Comparison of ENCODE assay signal across 8 cellular contexts in the genomic region with DNA sequence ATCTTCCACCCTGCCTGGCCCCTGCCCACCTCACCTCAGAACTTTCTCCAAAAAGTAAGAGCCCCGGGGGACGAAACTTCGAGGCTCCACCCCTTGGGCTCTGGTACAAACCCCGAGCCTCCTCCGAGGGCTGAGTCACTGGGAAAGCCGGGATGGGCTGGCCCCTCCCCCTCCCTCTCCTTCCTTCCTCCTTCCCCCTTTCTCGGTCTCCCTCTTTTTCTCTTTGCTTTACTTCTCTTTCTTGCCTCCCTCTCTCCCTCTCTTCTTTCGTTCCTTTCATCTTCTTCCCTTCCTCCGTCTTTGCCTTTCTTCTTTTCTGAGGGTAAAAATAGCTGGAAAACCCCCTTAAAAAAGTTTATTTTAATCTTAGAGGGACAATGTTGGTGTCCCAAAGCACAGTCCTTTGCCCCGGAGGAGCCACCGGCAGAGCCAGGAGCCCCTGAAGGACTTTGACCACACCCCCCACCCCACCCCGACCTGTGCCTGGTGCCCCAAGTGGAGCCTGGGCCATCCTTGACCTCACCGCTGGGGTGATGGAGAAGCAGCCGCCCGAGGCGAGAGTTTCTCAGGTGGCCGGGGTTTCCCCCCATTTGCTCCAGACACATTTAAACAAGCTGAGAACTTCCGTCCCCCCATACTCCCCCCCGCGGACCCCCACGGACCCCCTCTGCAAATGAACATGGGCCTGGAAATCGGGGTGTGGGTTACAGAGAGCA. TPM values are rescaled to one million over a fixed set of nuclear protein-coding genes. Genes with fewer than 3 reads are reported as not detected.
DNase-seq lines count a peak whose midpoint lies in the region; ATAC-seq and TF ChIP-seq lines count a peak whose summit lies in the region.

No MANE protein-coding gene starts in this region.

- CTCF ChIA-PET in PC-3 (lab: Charles Lee) = no interaction called here

- TF ChIP-seq CTCF in PC-3 (conservative IDR thresholded peaks at IDR 0.05; ENCODE audit: low read depth, low read length) (no peak), osteocyte (IDR thresholded peaks at IDR 0.05) (no peak)

- no TSS peak for BruUV-seq in PC-3 (replicated peaks; lab: Mats Ljungman, UMichigan)

- peak; percentile 56 for ATAC-seq in PC-3
- no peak for ATAC-seq in GM21526 (IDR thresholded peaks at IDR 0.05; ENCODE audit: low FRiP score, unreplicated experiment)

- H3K4me1 ChIP-seq in PC-3 (ENCODE audit: insufficient read depth, low read length) = peaks cover 15% of the 10 kb centered on the region
- H3K4me1 ChIP-seq in esophagus (ENCODE audit: control insufficient read depth in 2 of 2, insufficient read depth in 2 of 2, low read length in 1 of 2) = peaks cover 12 to 36% of the 10 kb centered on the region in 2 donors

- H3K9me3 ChIP-seq in PC-3 (ENCODE audit: low read length) (no peaks in the 10 kb centered on the region), esophagus (ENCODE audit: control insufficient read depth in 2 of 2, insufficient read depth in 1 of 2, low read depth in 1 of 2, low read length in 1 of 2) (no peaks in the 10 kb centered on the region)

- no peaks in the 10 kb centered on the region for H3K27me3 Mint-ChIP-seq in osteocyte (ENCODE audit: unreplicated experiment)

- no peaks in the 10 kb centered on the region for H3K36me3 Mint-ChIP-seq in osteocyte (ENCODE audit: unreplicated experiment)

- no peaks in the 10 kb centered on the region for H3K36me3 ChIP-seq in PC-3 (ENCODE audit: low read depth, low read length)
- H3K36me3 ChIP-seq in esophagus (ENCODE audit: control insufficient read depth in 2 of 2, insufficient read depth in 2 of 2, low read length in 1 of 2) = no peaks in the 10 kb centered on the region

- 11 to 27% methylated on average over 22 of the region's 22 CpGs for WGBS in esophagus, 2 donors

- intact Hi-C loops in PC-3 (cut with micrococcal nuclease) = no loop called here

- H3K27ac ChIP-seq in PC-3 (ENCODE audit: low read length) (no peak overlapping the region), esophagus (ENCODE audit: low read depth in 2 of 2, low read length in 1 of 2) (peak overlapping the region; percentile 81 to 83)

- no peaks in the 10 kb centered on the region for H3K79me2 ChIP-seq in PC-3 (ENCODE audit: low read length)

- H3K4me3 ChIP-seq in PC-3 (ENCODE audit: low read length) (0 out of 2 replicates have a peak overlapping the region, but pooled peaks have one; percentile 4), esophagus (ENCODE audit: low read depth in 1 of 2, low read length in 2 of 2) (no peak overlapping the region)

- peak overlapping the region; percentile 89 for H3K27ac Mint-ChIP-seq in osteocyte (ENCODE audit: unreplicated experiment)

- 0 out of 2 replicates have a peak overlapping the region, but pooled peaks have one; percentile 38 for H2AFZ ChIP-seq in PC-3 (ENCODE audit: low read length)

- H3K4me1 Mint-ChIP-seq in osteocyte (ENCODE audit: unreplicated experiment) = peaks cover 57% of the 10 kb centered on the region

- H3K4me2 ChIP-seq in PC-3 (ENCODE audit: low read length) = peak overlapping the region; percentile 65

- DNase-seq in EL = peak; percentile 85
- DNase-seq in PC-3 = peak; percentile 68
- no peak for DNase-seq in osteocyte (ENCODE audit: extremely low spot score, unreplicated experiment)
- DNase-seq in NCI-H1436 (lab: John Stamatoyannopoulos, UW) = no peak
- DNase-seq in NCI-H2081 (lab: John Stamatoyannopoulos, UW) = no peak
- no peak for DNase-seq in effector CD8-positive, alpha-beta T cell (lab: John Stamatoyannopoulos, UW)

- no peak overlapping the region for H3K4me3 Mint-ChIP-seq in osteocyte (ENCODE audit: unreplicated experiment)

- POLR2A ChIA-PET in PC-3 (lab: Charles Lee; ENCODE audit: unreplicated experiment) = no interaction called here

- H3K9me2 ChIP-seq in PC-3 (replicated peaks; ENCODE audit: low read length) = no peaks in the 10 kb centered on the region

- H4K20me1 ChIP-seq in PC-3 (ENCODE audit: low read length) = no peaks in the 10 kb centered on the region

- H3K9me3 Mint-ChIP-seq in osteocyte (ENCODE audit: unreplicated experiment) = no peaks in the 10 kb centered on the region

- 0 out of 2 replicates have a peak overlapping the region, but pooled peaks have one; percentile 27 for H3K9ac ChIP-seq in PC-3 (ENCODE audit: low read length)

- no peaks in the 10 kb centered on the region for H3F3A ChIP-seq in PC-3 (ENCODE audit: low read length, unreplicated experiment)

- H3K27me3 ChIP-seq in PC-3 (ENCODE audit: low read length) = no peaks in the 10 kb centered on the region
- H3K27me3 ChIP-seq in esophagus (ENCODE audit: control insufficient read depth in 1 of 2, insufficient read depth in 2 of 2, low read length in 2 of 2) = no peaks in the 10 kb centered on the region

RNA-seq across cellular contexts. Expression of a gene that starts 5.7 kb away (rescaled TPM):
- total RNA-seq in PC-3 (2014; rRNA removed) (14.3 and 20.8 TPM in 2 replicates), osteocyte (44.9 and 53.6 TPM in 2 replicates)
- 10 to 100 TPM in 1 of 2 donors, 1 to 10 TPM in 1; 9.6 to 19.8 TPM for polyA plus RNA-seq in esophagus

Comparison
In these comparisons a context has a peak if more than half of its experiments do, and no peak if none do; other contexts are left out.
1. DNase-seq: peak in EL (single experiment) and PC-3 (single experiment); none in osteocyte (single experiment), NCI-H1436 (single experiment), NCI-H2081 (0 of 2) and effector CD8-positive, alpha-beta T cell (single experiment).